ENCODE assay signal across 22 cellular contexts in genomic region chr16:21989141-21989540, GRCh38. TPM values are rescaled to one million over a fixed set of nuclear protein-coding genes. Genes with fewer than 3 reads are reported as not detected.
"Had no signal": no experiment of that assay in that cellular context is flagged by ENCODE, and none has a peak within 500 bp of the region (broad histone marks: within the 10 kb centered on the region; RNA-seq: fewer than 3 reads in every experiment).

No MANE protein-coding gene starts in this region.

- H3K4me3 ChIP-seq: left lung, right lobe of liver, spleen, transverse colon had no signal

- H3K4me1 ChIP-seq: left lung, right lobe of liver had no signal

- DNase-seq: activated CD4-positive, alpha-beta T cell treated with anti-CD3 and anti-CD28 coated beads, Interleukin-2, amount 50 U/mL, for 4 hours; activated CD8-positive, alpha-beta memory T cell treated with anti-CD3 and anti-CD28 coated beads, Interleukin-2, amount 10 ng/mL, durations not matched to agents 7 days and 5 days; activated effector memory CD4-positive, alpha-beta T cell treated with anti-CD3 and anti-CD28 coated beads, Interleukin-2, amount 50 U/mL, for 16 hours; activated T-cell treated with anti-CD3 and anti-CD28 coated beads, Interleukin-2, amount 50 U/mL, for 24 hours; brain microvascular endothelial cell; effector memory CD4-positive, alpha-beta T cell; foreskin melanocyte; head of caudate nucleus; left lung; nucleus accumbens; right lobe of liver; spleen; stimulated activated CD4-positive, alpha-beta T cell treated with anti-CD3 and anti-CD28 coated beads, Interleukin-2, amount 100 ng/mL, for 24 hours; stimulated activated naive B cell treated with anti-CD40 and anti-IgM and Interleukin-4, amounts not matched to agents 10 μg/mL and 1 μg/mL and 100 μg/mL, for 72 hours; transverse colon had no signal

- H3K9me3 ChIP-seq: left lung, right lobe of liver, spleen, transverse colon had no signal

- H3K27ac ChIP-seq: brain microvascular endothelial cell, epithelial cell of prostate, left lung, right lobe of liver, spleen, transverse colon had no signal

- ATAC-seq: activated CD4-positive, CD25-positive, alpha-beta regulatory T cell treated with anti-CD3 and anti-CD28 coated beads, Interleukin-2, amount 50 U/mL, for 24 hours; activated CD8-positive, alpha-beta memory T cell treated with anti-CD3 and anti-CD28 coated beads, Interleukin-2, amount 10 ng/mL, durations not matched to agents 7 days and 5 days; activated naive CD4-positive, alpha-beta T cell treated with anti-CD3 and anti-CD28 coated beads, Interleukin-2, amount 50 U/mL, for 72 hours; left lung; natural killer cell treated with Interleukin-12 subunit alpha and Interleukin-12 subunit beta and Interleukin-15 and Interleukin-18, amount 100 ng/mL, for 72 hours; right lobe of liver; stimulated activated naive B cell treated with anti-CD40 and anti-IgM and Interleukin-4, amounts not matched to agents 10 μg/mL and 1 μg/mL and 100 μg/mL, for 72 hours had no signal

- H3K27me3 ChIP-seq: brain microvascular endothelial cell, left lung, right lobe of liver, spleen, transverse colon had no signal

RNA-seq across cellular contexts. Expression of gene PDZD9, which starts 11.8 kb away (rescaled TPM):
- total RNA-seq: activated CD8-positive, alpha-beta memory T cell treated with anti-CD3 and anti-CD28 coated beads, Interleukin-2, amount 10 ng/mL, durations not matched to agents 7 days and 5 days; activated naive CD4-positive, alpha-beta T cell treated with anti-CD3 and anti-CD28 coated beads, Interleukin-2, amount 50 U/mL, for 72 hours; left lung; mucosa of gallbladder; natural killer cell treated with Interleukin-12 subunit alpha and Interleukin-12 subunit beta and Interleukin-15 and Interleukin-18, amount 100 ng/mL, for 72 hours; progenitor cell of endocrine pancreas; right lobe of liver; spleen; subcutaneous adipose tissue; transverse colon had no signal
